In the genomic region with DNA sequence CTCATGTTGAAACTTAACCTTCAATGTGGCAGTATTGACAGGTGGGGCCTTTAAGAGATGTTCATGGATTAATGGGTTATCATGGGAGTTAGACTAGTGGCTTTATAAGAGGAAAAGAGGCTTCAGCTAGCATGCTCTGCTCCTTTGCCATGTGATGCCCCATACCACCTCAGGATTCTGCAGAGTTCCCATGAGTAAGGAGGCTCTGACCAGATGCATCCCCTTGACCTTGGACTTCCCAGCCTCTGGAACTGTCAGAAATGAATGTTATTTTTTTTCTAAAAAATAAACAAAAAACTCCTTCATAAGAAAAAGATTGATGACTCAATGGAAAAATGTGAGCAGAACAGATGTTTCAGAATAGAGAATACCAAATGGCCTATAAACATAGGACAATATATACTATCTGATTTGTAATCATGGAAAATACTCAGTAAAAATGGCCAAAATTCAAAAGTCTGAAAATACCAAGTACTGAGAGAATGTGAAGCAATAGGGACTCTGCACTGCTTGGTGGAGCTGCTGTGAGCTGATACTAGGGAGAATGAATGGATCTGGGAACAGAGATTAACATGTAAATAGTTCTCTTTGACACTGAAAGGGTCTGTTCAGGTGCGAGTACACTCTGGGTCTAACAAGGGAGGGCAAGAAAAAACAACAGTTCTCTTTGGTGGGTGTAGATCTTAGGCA, we compare ENCODE assay signal across 1 cellular context.
TF ChIP-seq lines count a peak whose summit lies in the region.

No MANE protein-coding gene starts in this region.

TF ChIP-seq in WTC11, 78 proteins besides CTCF, POLR2A, EP300 and RAD21 (continued from another document):
- TF ChIP-seq, protein P1, sequence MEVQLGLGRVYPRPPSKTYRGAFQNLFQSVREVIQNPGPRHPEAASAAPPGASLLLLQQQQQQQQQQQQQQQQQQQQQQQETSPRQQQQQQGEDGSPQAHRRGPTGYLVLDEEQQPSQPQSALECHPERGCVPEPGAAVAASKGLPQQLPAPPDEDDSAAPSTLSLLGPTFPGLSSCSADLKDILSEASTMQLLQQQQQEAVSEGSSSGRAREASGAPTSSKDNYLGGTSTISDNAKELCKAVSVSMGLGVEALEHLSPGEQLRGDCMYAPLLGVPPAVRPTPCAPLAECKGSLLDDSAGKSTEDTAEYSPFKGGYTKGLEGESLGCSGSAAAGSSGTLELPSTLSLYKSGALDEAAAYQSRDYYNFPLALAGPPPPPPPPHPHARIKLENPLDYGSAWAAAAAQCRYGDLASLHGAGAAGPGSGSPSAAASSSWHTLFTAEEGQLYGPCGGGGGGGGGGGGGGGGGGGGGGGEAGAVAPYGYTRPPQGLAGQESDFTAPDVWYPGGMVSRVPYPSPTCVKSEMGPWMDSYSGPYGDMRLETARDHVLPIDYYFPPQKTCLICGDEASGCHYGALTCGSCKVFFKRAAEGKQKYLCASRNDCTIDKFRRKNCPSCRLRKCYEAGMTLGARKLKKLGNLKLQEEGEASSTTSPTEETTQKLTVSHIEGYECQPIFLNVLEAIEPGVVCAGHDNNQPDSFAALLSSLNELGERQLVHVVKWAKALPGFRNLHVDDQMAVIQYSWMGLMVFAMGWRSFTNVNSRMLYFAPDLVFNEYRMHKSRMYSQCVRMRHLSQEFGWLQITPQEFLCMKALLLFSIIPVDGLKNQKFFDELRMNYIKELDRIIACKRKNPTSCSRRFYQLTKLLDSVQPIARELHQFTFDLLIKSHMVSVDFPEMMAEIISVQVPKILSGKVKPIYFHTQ (CRISPR knock-in tag; IDR thresholded peaks at IDR 0.05) = no peak
- TF ChIP-seq ZNF232 (CRISPR knock-in tag; IDR thresholded peaks at IDR 0.05) (no peak), PRRX2 (CRISPR knock-in tag; IDR thresholded peaks at IDR 0.05) (no peak), RORB (CRISPR knock-in tag; IDR thresholded peaks at IDR 0.05) (no peak)
